ENCODE assay signal across 25 cellular contexts in genomic region chr22:23258826-23259170, GRCh38.
DNase-seq lines count a peak whose midpoint lies in the region; ATAC-seq and TF ChIP-seq lines count a peak whose summit lies in the region.
"Had no signal": no experiment of that assay in that cellular context is flagged by ENCODE, and none has a peak within 500 bp of the region (broad histone marks: within the 10 kb centered on the region; RNA-seq: fewer than 3 reads in every experiment).

No MANE protein-coding gene starts in this region.

- TF ChIP-seq POLR2A in vagina (IDR thresholded peaks at IDR 0.05), result no peak

- H3K4ac ChIP-seq in neuronal stem cell (ENCODE audit: low read length), result no peak overlapping the region

- H2BK12ac ChIP-seq in neuronal stem cell (ENCODE audit: low read length), result no peak overlapping the region

- no peak for DNase-seq in brain microvascular endothelial cell
- no peak for DNase-seq in neuronal stem cell (ENCODE audit: low spot score)
- DNase-seq in vagina (ENCODE audit: extremely low spot score in 2 of 2), result no peak
- no peak for DNase-seq in AML-193 (lab: John Stamatoyannopoulos, UW)
- no peak for DNase-seq in omental fat pad (ENCODE audit: low spot score)
- no peak for DNase-seq in type B pancreatic cell (ENCODE audit: extremely low spot score, unreplicated experiment)
- DNase-seq: CD8-positive, alpha-beta memory T cell; DMS 273 treated with DMSO at 0.1 percent for 48 hours; DMS79; EL; GDM1; KG1; MM.1S; NCI-H2081 treated with DMSO at 0.1 percent for 48 hours; NCI-H2171; NCI-H226; NCI-H510A; NCI-H69; SHP77 treated with DMSO at 0.1 percent for 48 hours had no signal

- peak overlapping the region; percentile 92 for H3K23ac ChIP-seq in neuronal stem cell (ENCODE audit: low read depth, low read length, poor library complexity)

- H3K4me1 Mint-ChIP-seq in type B pancreatic cell (ENCODE audit: unreplicated experiment), result peaks cover 9% of the 10 kb centered on the region

- no peak overlapping the region for H3K18ac ChIP-seq in neuronal stem cell (ENCODE audit: low read length)

- CTCF ChIA-PET in HEK293 (lab: Yijun Ruan, JAX), result interaction anchor here (0.6 to 1.5 kb wide), 3 partner anchors 20 to 566 kb away, joined by 3 read pairs; no protein-coding TSS in a partner anchor

- no peak overlapping the region for H2AK5ac ChIP-seq in neuronal stem cell (ENCODE audit: low read depth, low read length)

- WGBS in neuronal stem cell (ENCODE audit: extremely low coverage in 2 of 2, insufficient read length in 2 of 2, insufficient replicate concordance in 1 of 2), 2 donors, result no CpG with 5 or more reads among the region's 11 CpGs

- no peak overlapping the region for H3K27ac ChIP-seq in HEK293 (ENCODE audit: extremely low read depth, low read depth, low read length)
- peak overlapping the region; percentile 17 for H3K27ac ChIP-seq in brain microvascular endothelial cell
- H3K27ac ChIP-seq in neuronal stem cell (replicated peaks; ENCODE audit: low read length), result no peak overlapping the region
- H3K27ac ChIP-seq in vagina, result peak overlapping the region; percentile 85
- H3K27ac ChIP-seq: A549, C4-2B had no signal

- H3K4me3 ChIP-seq in HEK293 (ENCODE audit: low read depth, low read length) (no peak overlapping the region), brain microvascular endothelial cell (ENCODE audit: low read depth, low read length) (no peak overlapping the region), neuronal stem cell (ENCODE audit: low read length in 2 of 2) (no peak overlapping the region), vagina (no peak overlapping the region)
- H3K4me3 ChIP-seq: A549, GM12878 had no signal

- no peak for ATAC-seq in omental fat pad (ENCODE audit: low FRiP score)
- ATAC-seq: A549, GM12878, Panc1 had no signal

- H3K36me3 ChIP-seq in HEK293 (ENCODE audit: control insufficient read depth in 2 of 2, insufficient read depth in 1 of 2, low read length in 2 of 2), result peaks cover 0 to 92% of the 10 kb centered on the region in 2 experiments; a peak in 1 of 3 replicates
- peaks cover 55% of the 10 kb centered on the region for H3K36me3 ChIP-seq in brain microvascular endothelial cell (replicated peaks)
- peaks cover 42 to 89% of the 10 kb centered on the region in 2 donors for H3K36me3 ChIP-seq in neuronal stem cell (replicated peaks in 1 of 2; ENCODE audit: control insufficient read depth in 2 of 2, insufficient read depth in 2 of 2, low read length in 2 of 2)
- H3K36me3 ChIP-seq in vagina, result peaks cover 0 to 26% of the 10 kb centered on the region in 2 donors

- intact Hi-C loops in vagina (cut with DNase I), result no loop called here

- in situ Hi-C loops in brain microvascular endothelial cell (cut with HindIII; ENCODE audit: low pct_ligation_motif_present, low sequenced_read_pairs), result no loop called here

- no peaks in the 10 kb centered on the region for H3K36me3 Mint-ChIP-seq in type B pancreatic cell

- no peak overlapping the region for H3K14ac ChIP-seq in neuronal stem cell (ENCODE audit: low read length)

- no peaks in the 10 kb centered on the region for H3K4me1 ChIP-seq in HEK293 (ENCODE audit: control insufficient read depth, insufficient read depth, low read length)
- H3K4me1 ChIP-seq in neuronal stem cell (ENCODE audit: control insufficient read depth in 2 of 2, insufficient read depth in 1 of 2, low read depth in 1 of 2, low read length in 2 of 2), result no peaks in the 10 kb centered on the region
- H3K4me1 ChIP-seq in vagina, result peaks cover 39% of the 10 kb centered on the region

- peaks cover 12% of the 10 kb centered on the region for H3K79me1 ChIP-seq in neuronal stem cell (ENCODE audit: low read depth, low read length)

- H3K27me3 ChIP-seq in brain microvascular endothelial cell (replicated peaks) (peaks cover 2% of the 10 kb centered on the region), neuronal stem cell (ENCODE audit: control insufficient read depth in 3 of 3, insufficient read depth in 3 of 3, low read depth in 1 of 3, low read length in 3 of 3) (no peaks in the 10 kb centered on the region), vagina (no peaks in the 10 kb centered on the region)

- no peaks in the 10 kb centered on the region for H3K9me3 Mint-ChIP-seq in type B pancreatic cell

- no peak overlapping the region for H3K4me2 ChIP-seq in neuronal stem cell (ENCODE audit: insufficient read depth, low read length, poor library complexity, severe bottlenecking)
- H3K4me2 ChIP-seq: A549 had no signal

- H4K91ac ChIP-seq in neuronal stem cell (ENCODE audit: low read depth, low read length, poor library complexity), result no peak overlapping the region

- no peak overlapping the region for H3K27ac Mint-ChIP-seq in type B pancreatic cell
- H3K27ac Mint-ChIP-seq: B cell had no signal

- H3K9me3 ChIP-seq in HEK293 (ENCODE audit: control insufficient read depth, insufficient read depth, low read depth, low read length) (no peaks in the 10 kb centered on the region), neuronal stem cell (replicated peaks in 1 of 2; ENCODE audit: control insufficient read depth in 2 of 2, insufficient read depth in 1 of 2, low read depth in 1 of 2, low read length in 2 of 2) (peaks cover 0 to 2% of the 10 kb centered on the region in 2 donors), vagina (no peaks in the 10 kb centered on the region)
- H3K9me3 ChIP-seq: A549 had no signal

- POLR2A ChIA-PET in HEK293 (lab: Yijun Ruan, JAX), result no interaction called here

- peak overlapping the region; percentile 25 for H3K9ac ChIP-seq in neuronal stem cell (ENCODE audit: low read depth, low read length, poor library complexity)

- TF ChIP-seq CTCF in HEK293 (tag by site-specific recombination; IDR thresholded peaks at IDR 0.05) (no peak), brain microvascular endothelial cell (IDR thresholded peaks at IDR 0.05; ENCODE audit: low read depth, low read length, missing control alignments) (no peak), vagina (IDR thresholded peaks at IDR 0.05) (no peak), omental fat pad (IDR thresholded peaks at IDR 0.05) (no peak), type B pancreatic cell (conservative IDR thresholded peaks at IDR 0.05) (no peak)

- H2BK120ac ChIP-seq in neuronal stem cell (ENCODE audit: low read depth, low read length), result no peak overlapping the region

- no peak overlapping the region for H3K4me3 Mint-ChIP-seq in type B pancreatic cell
- H3K4me3 Mint-ChIP-seq: B cell; CD8-positive, alpha-beta memory T cell had no signal

- no peak overlapping the region for H2BK5ac ChIP-seq in neuronal stem cell (ENCODE audit: low read length)

- no peak overlapping the region for H4K8ac ChIP-seq in neuronal stem cell (ENCODE audit: low read depth, low read length)

- H3K27me3 Mint-ChIP-seq in type B pancreatic cell, result no peaks in the 10 kb centered on the region
- H3K27me3 Mint-ChIP-seq: B cell; CD8-positive, alpha-beta memory T cell had no signal

- no peak overlapping the region for H2AFZ ChIP-seq in neuronal stem cell (ENCODE audit: low read length)

- no peak overlapping the region for H2BK15ac ChIP-seq in neuronal stem cell (ENCODE audit: low read length)

TF ChIP-seq in HEK293, 187 proteins besides CTCF, POLR2A, EP300 and RAD21:
- TF ChIP-seq ZNF16 (tag by site-specific recombination; IDR thresholded peaks at IDR 0.05; ENCODE audit: low read depth) (no peak), ZFHX2 (tag by site-specific recombination; conservative IDR thresholded peaks at IDR 0.05) (0 out of 2 replicates have a peak, but pooled peaks have one; percentile 26)

Comparison
In these comparisons a context has a peak if more than half of its experiments do, and no peak if none do; other contexts are left out.
1. H3K27ac ChIP-seq: peak in brain microvascular endothelial cell (single experiment) and vagina (single experiment); none in HEK293 (single experiment) and neuronal stem cell (single experiment).